ENCODE assay signal across 8 cellular contexts in genomic region chrX:22748093-22748999, GRCh38.
DNase-seq lines count a peak whose midpoint lies in the region; ATAC-seq, FAIRE-seq and TF ChIP-seq lines count a peak whose summit lies in the region.

No MANE protein-coding gene starts in this region.

- H3K4me1 ChIP-seq in breast epithelium, result no peaks in the 10 kb centered on the region

- peak; percentile 27 to 52 (median 48) for TF ChIP-seq CTCF in breast epithelium (IDR thresholded peaks at IDR 0.05)

- no peak overlapping the region for H3K27ac ChIP-seq in breast epithelium

- H3K4me3 ChIP-seq in H7 (ENCODE audit: insufficient read depth, low read depth, low read length) (no peak overlapping the region), breast epithelium (no peak overlapping the region)

- peak; percentile 98 for FAIRE-seq in islet of Langerhans (lab: Jason Lieb, UNC)

- intact Hi-C loops in breast epithelium (cut with DNase I; ENCODE audit: low total_unique reads), result no loop called here

- ATAC-seq in GM18520 (IDR thresholded peaks at IDR 0.05; ENCODE audit: unreplicated experiment), result no peak

- H3K27me3 ChIP-seq in H7 (ENCODE audit: control insufficient read depth, insufficient read depth, low read length) (no peaks in the 10 kb centered on the region), breast epithelium (peaks cover 0 to 10% of the 10 kb centered on the region in 2 donors)

- DNase-seq in GDM1 (lab: John Stamatoyannopoulos, UW) (peak; percentile 9), H7 (peak; percentile 27), MV-4-11 (lab: John Stamatoyannopoulos, UW) (peak; percentile 15), T follicular helper cell (ENCODE audit: low read depth) (peak; percentile 22), breast epithelium (ENCODE audit: low spot score in 2 of 2) (peak in 1 of 2 donors; percentile 18)
- peak; percentile 3 to 21 for DNase-seq in stimulated activated CD4-positive, alpha-beta T cell treated with anti-CD3 and anti-CD28 coated beads, Interleukin-4, amount 100 ng/mL, for 48 hours (ENCODE audit: low read depth in 2 of 2)

- TF ChIP-seq POLR2A in breast epithelium (IDR thresholded peaks at IDR 0.05), result no peak

- H3K36me3 ChIP-seq in H7 (replicated peaks; ENCODE audit: control insufficient read depth, insufficient read depth, low read length), result no peaks in the 10 kb centered on the region
- H3K36me3 ChIP-seq in breast epithelium, result no peaks in the 10 kb centered on the region

- H3K9me3 ChIP-seq in breast epithelium, result no peaks in the 10 kb centered on the region
